ENCODE assay signal across 8 cellular contexts in the genomic region with DNA sequence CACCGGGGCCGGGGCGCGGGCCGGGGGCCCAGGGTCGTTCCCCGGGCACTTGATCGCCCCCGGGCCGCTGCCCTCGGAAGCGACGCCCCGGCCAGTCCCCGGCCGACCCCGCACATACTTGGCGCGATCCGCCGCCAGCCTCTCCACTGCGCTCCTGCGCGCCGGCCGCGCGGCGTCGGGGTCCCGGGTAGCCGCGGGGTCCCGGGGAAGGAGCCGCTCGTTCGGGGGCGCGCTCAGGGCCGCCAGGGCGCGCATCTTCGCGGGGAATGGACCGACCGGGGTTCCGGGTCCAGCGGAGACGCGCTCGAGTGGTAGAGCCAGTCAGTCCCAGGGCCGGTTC. TPM values are rescaled to one million over a fixed set of nuclear protein-coding genes. Genes with fewer than 3 reads are reported as not detected.
A peak's percentile ranks its signal among the peaks of the same experiment; 100 is the strongest.
DNase-seq lines count a peak whose midpoint lies in the region; ATAC-seq and TF ChIP-seq lines count a peak whose summit lies in the region.

No MANE protein-coding gene starts in this region.

- no peak for TF ChIP-seq CTCF in C4-2B (conservative IDR thresholded peaks at IDR 0.05)
- TF ChIP-seq CTCF in PC-3 (conservative IDR thresholded peaks at IDR 0.05; ENCODE audit: low read depth, low read length) = no peak
- TF ChIP-seq CTCF in omental fat pad (IDR thresholded peaks at IDR 0.05) = no peak

- no peaks in the 10 kb centered on the region for H3F3A ChIP-seq in PC-3 (ENCODE audit: low read length, unreplicated experiment)

- no TSS peak for BruUV-seq in PC-3 (replicated peaks; lab: Mats Ljungman, UMichigan)

- H3K27me3 ChIP-seq in PC-3 (ENCODE audit: low read length) = no peaks in the 10 kb centered on the region

- POLR2A ChIA-PET in PC-3 (lab: Charles Lee; ENCODE audit: unreplicated experiment) = no interaction called here

- CTCF ChIA-PET in PC-3 (lab: Charles Lee) = no interaction called here

- peak overlapping the region; percentile 83 for H3K4me3 ChIP-seq in PC-3 (ENCODE audit: low read length)

- peak overlapping the region; percentile 59 for H3K9ac ChIP-seq in PC-3 (ENCODE audit: low read length)

- H3K79me2 ChIP-seq in PC-3 (ENCODE audit: low read length) = peaks cover 37% of the 10 kb centered on the region

- H3K27ac ChIP-seq in C4-2B (peak overlapping the region; percentile 64), PC-3 (ENCODE audit: low read length) (no peak overlapping the region)

- peak overlapping the region; percentile 69 for H2AFZ ChIP-seq in PC-3 (ENCODE audit: low read length)

- no peaks in the 10 kb centered on the region for H3K9me3 ChIP-seq in PC-3 (ENCODE audit: low read length)

- H3K4me2 ChIP-seq in PC-3 (ENCODE audit: low read length) = peak overlapping the region; percentile 97

- no peaks in the 10 kb centered on the region for H3K9me2 ChIP-seq in PC-3 (replicated peaks; ENCODE audit: low read length)

- intact Hi-C loops in PC-3 (cut with micrococcal nuclease) = no loop called here

- no peak for DNase-seq in PC-3
- peak; percentile 5 for DNase-seq in germinal center (ENCODE audit: low spot score)
- no peak for DNase-seq in omental fat pad (ENCODE audit: low spot score)
- no peak for DNase-seq in cerebellar nuclear complex (lab: John Stamatoyannopoulos, UW)
- no peak for DNase-seq in NCI-H1048 (lab: John Stamatoyannopoulos, UW)
- DNase-seq in effector CD8-positive, alpha-beta T cell (lab: John Stamatoyannopoulos, UW) = no peak

- peak; percentile 6 for ATAC-seq in PC-3
- ATAC-seq in omental fat pad (ENCODE audit: low FRiP score) = peak; percentile 7
- ATAC-seq in GM19452 (IDR thresholded peaks at IDR 0.05; ENCODE audit: unreplicated experiment) = no peak

- peaks cover 8% of the 10 kb centered on the region; the same call in 1 of the 2 replicates for H4K20me1 ChIP-seq in PC-3 (ENCODE audit: low read length)

- H3K4me1 ChIP-seq in PC-3 (ENCODE audit: insufficient read depth, low read length) = peaks cover 37% of the 10 kb centered on the region

- 0 out of 2 replicates have a peak, but pooled peaks cover 2% of the 10 kb centered on the region for H3K36me3 ChIP-seq in PC-3 (ENCODE audit: low read depth, low read length)

RNA-seq across cellular contexts. Expression of a gene that starts 0.2 kb away (rescaled TPM):
- total RNA-seq in PC-3 (2014; rRNA removed) (5.0 and 6.8 TPM in 2 replicates), omental fat pad (10 to 100 TPM in 2 of 4 donors, 1 to 10 TPM in 1, under 1 TPM in 1; 0.63 to 78.6 (median 18.0) TPM)
